In the genomic region with DNA sequence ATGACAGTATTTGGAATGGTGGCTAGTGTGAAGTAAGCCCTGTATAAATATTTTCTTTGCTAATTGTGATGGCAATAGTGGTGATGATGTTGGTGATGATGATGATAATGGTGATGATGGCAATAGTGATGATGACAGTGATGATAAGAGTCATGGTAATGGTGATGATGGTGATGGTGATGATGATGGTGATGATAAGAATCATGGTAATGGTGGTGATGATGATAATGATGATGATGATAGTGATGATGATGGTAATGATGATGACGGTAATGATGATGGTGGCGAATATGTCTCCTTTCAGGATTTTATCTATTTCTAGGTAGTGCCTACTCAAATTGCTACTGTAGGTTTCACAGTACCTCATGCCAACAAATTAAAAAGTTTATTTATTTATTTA, we compare ENCODE assay signal across 28 cellular contexts.
"Had no signal": no experiment of that assay in that cellular context is flagged by ENCODE, and none has a peak within 500 bp of the region (broad histone marks: within the 10 kb centered on the region; RNA-seq: fewer than 3 reads in every experiment).

No MANE protein-coding gene starts in this region.

- ATAC-seq: naive thymus-derived CD4-positive, alpha-beta T cell; natural killer cell; psoas muscle; right cardiac atrium; sciatic nerve; stimulated activated memory B cell treated with anti-CD40 and anti-IgM and Interleukin-4, amounts not matched to agents 10 μg/mL and 1 μg/mL and 100 μg/mL, for 72 hours; stimulated activated naive CD8-positive, alpha-beta T cell treated with anti-CD3 and anti-CD28 coated beads, Interleukin-15, amount 100 ng/mL, for 72 hours; stimulated activated naive CD8-positive, alpha-beta T cell treated with anti-CD3 and anti-CD28 coated beads, Interleukin-15, Interleukin-2, amounts not matched to agents 100 U/mL and 50 U/mL, for 24 hours; upper lobe of right lung had no signal

- H3K79me2 ChIP-seq: parathyroid adenoma had no signal

- H3K4me3 ChIP-seq: neural progenitor cell, ovary, psoas muscle, skin epidermis, smooth muscle cell, spleen, thoracic aorta, thyroid gland, tibial nerve, upper lobe of right lung, vagina had no signal

- H3K4me2 ChIP-seq: neural progenitor cell, smooth muscle cell had no signal

- H3K27ac ChIP-seq: neural progenitor cell, ovary, parathyroid adenoma, psoas muscle, skin epidermis, spleen, thoracic aorta, thyroid gland, tibial nerve, upper lobe of right lung, vagina had no signal

- H3K9ac ChIP-seq: neural progenitor cell, parathyroid adenoma had no signal

- H3K27me3 ChIP-seq: neural progenitor cell, ovary, thyroid gland, tibial nerve, upper lobe of right lung, vagina had no signal

- H3K4me1 ChIP-seq: neural progenitor cell, parathyroid adenoma, psoas muscle, spleen, thyroid gland, tibial nerve, upper lobe of right lung, vagina had no signal

- DNase-seq: naive thymus-derived CD4-positive, alpha-beta T cell; natural killer cell; occipital lobe; ovary; posterior cingulate gyrus; psoas muscle; right cardiac atrium; spleen; stimulated activated CD4-positive, alpha-beta T cell treated with anti-CD3 and anti-CD28 coated beads, Interleukin-12 subunit alpha, Interleukin-12 subunit beta, amount 100 ng/mL, for 4 hours; stimulated activated CD4-positive, alpha-beta T cell treated with anti-CD3 and anti-CD28 coated beads, Interleukin-1b, Interleukin-23, amount 100 ng/mL, for 48 hours; stimulated activated CD4-positive, alpha-beta T cell treated with anti-CD3 and anti-CD28 coated beads, Interleukin-4, amount 100 ng/mL, for 1 hour; stimulated activated CD4-positive, alpha-beta T cell treated with anti-CD3 and anti-CD28 coated beads, Interleukin-4, amount 100 ng/mL, for 4 hours; stimulated activated CD8-positive, alpha-beta memory T cell treated with anti-CD3 and anti-CD28 coated beads, Interleukin-4, amount 100 ng/mL, for 48 hours; stimulated activated naive CD4-positive, alpha-beta T cell; stimulated activated naive CD8-positive, alpha-beta T cell treated with anti-CD3 and anti-CD28 coated beads, Interleukin-15, amount 100 ng/mL, for 72 hours; stimulated activated naive CD8-positive, alpha-beta T cell treated with anti-CD3 and anti-CD28 coated beads, Interleukin-15, Interleukin-2, amounts not matched to agents 100 U/mL and 50 U/mL, for 24 hours; substantia nigra; thyroid gland; upper lobe of right lung had no signal

- H3K9me3 ChIP-seq: ovary, psoas muscle, spleen, thoracic aorta, thyroid gland, tibial nerve, upper lobe of right lung, vagina had no signal

- H3K36me3 ChIP-seq: neural progenitor cell, ovary, spleen, thoracic aorta, thyroid gland, tibial nerve, upper lobe of right lung, vagina had no signal

- H2AFZ ChIP-seq: neural progenitor cell, parathyroid adenoma had no signal
